Comparison of ENCODE assay signal across 37 cellular contexts in the genomic region with DNA sequence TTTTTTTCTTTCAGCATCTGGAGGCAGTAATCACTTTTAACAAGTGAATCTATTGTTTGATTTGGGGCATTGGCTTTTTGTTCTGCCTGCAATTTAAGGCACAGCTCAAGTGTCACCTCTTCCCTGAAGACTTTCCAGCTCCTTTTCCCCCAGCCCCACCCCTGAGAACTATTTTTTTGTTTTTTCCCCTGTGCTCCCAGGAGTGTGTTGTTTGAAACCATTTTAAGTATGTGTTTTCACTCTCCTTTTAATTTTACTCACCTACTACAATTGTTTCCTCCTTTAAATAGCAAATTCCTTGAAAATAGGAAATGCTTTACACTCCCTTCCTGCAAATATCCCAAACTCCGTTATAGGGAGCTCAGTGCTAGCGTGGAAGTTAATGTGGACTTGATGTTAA.
"Had no signal": no experiment of that assay in that cellular context is flagged by ENCODE, and none has a peak within 500 bp of the region (broad histone marks: within the 10 kb centered on the region; RNA-seq: fewer than 3 reads in every experiment).

No MANE protein-coding gene starts in this region.

- H3K4me1 Mint-ChIP-seq: activated CD4-positive, alpha-beta T cell treated with anti-CD3 and anti-CD28 coated beads, Interleukin-2, amount 10 ng/mL, durations not matched to agents 24 days and 14 days; activated naive CD8-positive, alpha-beta T cell treated with anti-CD3 and anti-CD28 coated beads for 36 hours; activated T-helper 17 cell treated with anti-CD3 and anti-CD28 coated beads, Interleukin-2, amount 50 U/mL, for 72 hours; central memory CD8-positive, alpha-beta T cell had no signal

- H3K27ac ChIP-seq: adrenal gland, ascending aorta, cardiac muscle cell, colonic mucosa, VCaP had no signal

- H3K4me1 ChIP-seq: adrenal gland, ascending aorta, colonic mucosa had no signal

- FAIRE-seq: bronchial epithelial cell, TTC549 had no signal

- H3K9me3 Mint-ChIP-seq: central memory CD8-positive, alpha-beta T cell had no signal

- H3K27me3 ChIP-seq: adrenal gland, ascending aorta, cardiac muscle cell, colonic mucosa had no signal

- ATAC-seq: activated CD8-positive, alpha-beta T cell treated with anti-CD3 and anti-CD28 coated beads for 36 hours; activated naive CD4-positive, alpha-beta T cell treated with anti-CD3 and anti-CD28 coated beads, Interleukin-2, amount 50 U/mL, for 72 hours; activated T-cell treated with anti-CD3 and anti-CD28 coated beads, Interleukin-2, amount 50 U/mL, for 4 hours; activated T-cell treated with anti-CD3 and anti-CD28 coated beads, Interleukin-2, amount 50 U/mL, for 72 hours; activated T-helper 17 cell treated with anti-CD3 and anti-CD28 coated beads, Interleukin-2, amount 50 U/mL, for 72 hours had no signal

- H3K4me3 ChIP-seq: adrenal gland, ascending aorta, cardiac muscle cell, colonic mucosa had no signal

- DNase-seq: activated B cell treated with CpG ODN at 0.5 μM for 24 hours; activated CD4-positive, alpha-beta memory T cell treated with anti-CD3 and anti-CD28 coated beads for 36 hours; activated CD4-positive, alpha-beta T cell treated with anti-CD3 and anti-CD28 coated beads for 4 hours; activated CD4-positive, alpha-beta T cell treated with anti-CD3 and anti-CD28 coated beads, Interleukin-2, amount 10 ng/mL, durations not matched to agents 24 days and 14 days; activated CD4-positive, alpha-beta T cell treated with anti-CD3 and anti-CD28 coated beads, Interleukin-2, amount 50 U/mL, for 1 hour; activated CD4-positive, alpha-beta T cell treated with anti-CD3 and anti-CD28 coated beads, Interleukin-2, amount 50 U/mL, for 4 hours; activated CD4-positive, CD25-positive, alpha-beta regulatory T cell treated with anti-CD3 and anti-CD28 coated beads, Interleukin-2, amount 50 U/mL, for 72 hours; activated CD8-positive, alpha-beta memory T cell treated with anti-CD3 and anti-CD28 coated beads, Interleukin-2, amount 50 U/mL, for 4 hours; activated CD8-positive, alpha-beta T cell treated with anti-CD3 and anti-CD28 coated beads for 36 hours; activated effector memory CD4-positive, alpha-beta T cell treated with anti-CD3 and anti-CD28 coated beads, Interleukin-2, amount 50 U/mL, for 16 hours; activated gamma-delta T cell treated with Interleukin-2 at 50 U/mL for 16 hours; activated naive CD4-positive, alpha-beta T cell; activated naive CD4-positive, alpha-beta T cell treated with anti-CD3 and anti-CD28 coated beads for 36 hours; activated naive CD4-positive, alpha-beta T cell treated with anti-CD3 and anti-CD28 coated beads, Interleukin-2, amount 50 U/mL, for 16 hours; activated naive CD8-positive, alpha-beta T cell treated with anti-CD3 and anti-CD28 coated beads for 36 hours; activated T-cell treated with anti-CD3 and anti-CD28 coated beads for 4 hours; activated T-cell treated with anti-CD3 and anti-CD28 coated beads, Interleukin-2, amount 50 U/mL, for 1 hour; activated T-cell treated with anti-CD3 and anti-CD28 coated beads, Interleukin-2, amount 50 U/mL, for 4 hours; activated T-cell treated with anti-CD3 and anti-CD28 coated beads, Interleukin-2, amount 50 U/mL, for 72 hours; adrenal gland; amniotic stem cell; caudate nucleus; cerebellar nuclear complex; colonic mucosa; T-helper 2 cell; T-helper 9 cell had no signal

- H3K36me3 ChIP-seq: adrenal gland, ascending aorta, cardiac muscle cell, colonic mucosa had no signal

- H3K27ac Mint-ChIP-seq: activated B cell treated with CpG ODN at 0.5 μM for 24 hours; activated CD4-positive, alpha-beta memory T cell treated with anti-CD3 and anti-CD28 coated beads for 36 hours; activated CD4-positive, alpha-beta T cell treated with anti-CD3 and anti-CD28 coated beads, Interleukin-2, amount 10 ng/mL, durations not matched to agents 24 days and 14 days; activated CD8-positive, alpha-beta T cell treated with anti-CD3 and anti-CD28 coated beads for 36 hours; activated naive CD4-positive, alpha-beta T cell treated with anti-CD3 and anti-CD28 coated beads for 36 hours; activated naive CD4-positive, alpha-beta T cell treated with anti-CD3 and anti-CD28 coated beads, Interleukin-2, amount 50 U/mL, for 72 hours; activated naive CD8-positive, alpha-beta T cell treated with anti-CD3 and anti-CD28 coated beads for 36 hours; activated T-cell treated with anti-CD3 and anti-CD28 coated beads, Interleukin-2, amount 50 U/mL, for 72 hours; activated T-helper 1 cell treated with anti-CD3 and anti-CD28 coated beads, Interleukin-12 subunit alpha, Interleukin-12 subunit beta, Interleukin-2, Interleukin-4 antibody, amounts not matched to agents 30 ng/mL and 10 ng/mL and 1 ng/mL, durations not matched to agents 14 hours and 24 hours and 36 hours; activated T-helper 17 cell treated with anti-CD3 and anti-CD28 coated beads, Interleukin-2, amount 50 U/mL, for 72 hours; T-helper 2 cell treated with Interferon-gamma antibody and Interleukin-4, amounts not matched to agents 5 μg/mL and 100 μg/mL, for 36 hours had no signal

- H3K4me3 Mint-ChIP-seq: activated B cell treated with CpG ODN at 0.5 μM for 24 hours; activated CD4-positive, alpha-beta memory T cell treated with anti-CD3 and anti-CD28 coated beads for 36 hours; activated CD4-positive, alpha-beta T cell treated with anti-CD3 and anti-CD28 coated beads, Interleukin-2, amount 10 ng/mL, durations not matched to agents 24 days and 14 days; activated CD8-positive, alpha-beta T cell treated with anti-CD3 and anti-CD28 coated beads for 36 hours; activated naive CD4-positive, alpha-beta T cell treated with anti-CD3 and anti-CD28 coated beads for 36 hours; activated naive CD8-positive, alpha-beta T cell treated with anti-CD3 and anti-CD28 coated beads for 36 hours; activated T-cell treated with anti-CD3 and anti-CD28 coated beads, Interleukin-2, amount 50 U/mL, for 4 hours; activated T-cell treated with anti-CD3 and anti-CD28 coated beads, Interleukin-2, amount 50 U/mL, for 72 hours; activated T-helper 1 cell treated with anti-CD3 and anti-CD28 coated beads, Interleukin-12 subunit alpha, Interleukin-12 subunit beta, Interleukin-2, Interleukin-4 antibody, amounts not matched to agents 30 ng/mL and 10 ng/mL and 1 ng/mL, durations not matched to agents 14 hours and 24 hours and 36 hours; activated T-helper 17 cell treated with anti-CD3 and anti-CD28 coated beads, Interleukin-2, amount 50 U/mL, for 72 hours; brain; central memory CD8-positive, alpha-beta T cell; T-helper 2 cell treated with Interferon-gamma antibody and Interleukin-4, amounts not matched to agents 5 μg/mL and 100 μg/mL, for 36 hours had no signal
